ENCODE assay signal across 22 cellular contexts in the genomic region with DNA sequence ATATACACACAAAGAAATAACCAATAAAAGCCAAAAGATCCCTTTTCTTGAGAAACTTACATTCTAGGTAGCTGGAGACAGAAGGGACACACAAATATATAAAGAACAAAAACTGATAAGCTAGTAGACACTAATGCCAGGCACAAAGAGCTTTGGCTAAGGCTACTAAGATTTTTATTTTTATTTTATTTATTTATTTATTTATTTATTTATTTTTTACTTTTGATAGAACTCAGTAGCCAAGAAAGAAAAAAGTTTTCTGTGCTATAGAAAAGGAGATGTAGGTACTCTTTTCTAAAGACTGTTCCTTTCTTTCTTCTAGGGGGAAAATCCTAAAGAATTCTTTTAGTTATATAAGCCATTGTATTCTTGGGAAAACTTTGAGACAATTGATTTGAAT. TPM values are rescaled to one million over a fixed set of nuclear protein-coding genes. Genes with fewer than 3 reads are reported as not detected.
"Had no signal": no experiment of that assay in that cellular context is flagged by ENCODE, and none has a peak within 500 bp of the region (broad histone marks: within the 10 kb centered on the region; RNA-seq: fewer than 3 reads in every experiment).

No MANE protein-coding gene starts in this region.

- H3K9me3 ChIP-seq: colonic mucosa, esophagus squamous epithelium, neutrophil, psoas muscle, right lobe of liver, testis, transverse colon had no signal

- H3K4me3 ChIP-seq: colonic mucosa, esophagus squamous epithelium, lung, psoas muscle, right lobe of liver, testis, transverse colon had no signal

- H3K36me3 ChIP-seq: colonic mucosa, esophagus squamous epithelium, neutrophil, right lobe of liver, transverse colon had no signal

- H3K9me3 Mint-ChIP-seq: stimulated activated effector memory CD8-positive, alpha-beta T cell treated with anti-CD3 and anti-CD28 coated beads, Interleukin-12 subunit alpha, Interleukin-12 subunit beta, amount 100 ng/mL, for 72 hours had no signal

- H3K27ac Mint-ChIP-seq: stimulated activated effector memory CD8-positive, alpha-beta T cell treated with anti-CD3 and anti-CD28 coated beads, Interleukin-12 subunit alpha, Interleukin-12 subunit beta, amount 100 ng/mL, for 72 hours had no signal

- H3K4me1 ChIP-seq: colonic mucosa, esophagus squamous epithelium, psoas muscle, right lobe of liver, testis had no signal

- H3K27me3 ChIP-seq: colonic mucosa, esophagus squamous epithelium, neutrophil, right lobe of liver, testis, transverse colon had no signal

- DNase-seq: colonic mucosa; dermis blood vessel endothelial cell; esophagus squamous epithelium; foreskin fibroblast; kidney; left colon; left ventricle myocardium superior; mesenchymal stem cell; midbrain; psoas muscle; retina; right lobe of liver; stimulated activated CD4-positive, alpha-beta T cell treated with anti-CD3 and anti-CD28 coated beads, Interleukin-4, amount 100 ng/mL, for 1 hour; stimulated activated CD8-positive, alpha-beta memory T cell treated with anti-CD3 and anti-CD28 coated beads, Interleukin-4, amount 100 ng/mL, for 48 hours; stimulated activated naive CD8-positive, alpha-beta T cell treated with anti-CD3 and anti-CD28 coated beads, Interleukin-15, Interleukin-2, amounts not matched to agents 100 U/mL and 50 U/mL, for 24 hours; testis; transverse colon had no signal

- H3K27ac ChIP-seq: colonic mucosa, esophagus squamous epithelium, neutrophil, psoas muscle, right lobe of liver, testis, transverse colon had no signal

- ATAC-seq: left colon; left ventricle myocardium superior; psoas muscle; right lobe of liver; stimulated activated effector memory CD8-positive, alpha-beta T cell treated with anti-CD3 and anti-CD28 coated beads, Interleukin-12 subunit alpha, Interleukin-12 subunit beta, amount 100 ng/mL, for 72 hours; stimulated activated naive CD8-positive, alpha-beta T cell treated with anti-CD3 and anti-CD28 coated beads, Interleukin-15, Interleukin-2, amounts not matched to agents 100 U/mL and 50 U/mL, for 24 hours had no signal

RNA-seq across cellular contexts. Expression of gene THEMIS, which starts 34.1 kb away (rescaled TPM):
- total RNA-seq: dermis blood vessel endothelial cell, epithelial cell of proximal tubule had no signal
- polyA plus RNA-seq: neural cell had no signal
